8 cellular contexts compared by ENCODE assay signal in genomic region chr7:151082151-151083070, GRCh38. TPM values are rescaled to one million over a fixed set of nuclear protein-coding genes. Genes with fewer than 3 reads are reported as not detected.
DNase-seq lines count a peak whose midpoint lies in the region; ATAC-seq and TF ChIP-seq lines count a peak whose summit lies in the region.

No MANE protein-coding gene starts in this region.

- peak overlapping the region; percentile 99 for H3K27ac ChIP-seq in RWPE1
- peak overlapping the region; percentile 91 to 97 (median 94) for H3K27ac ChIP-seq in esophagus squamous epithelium
- H3K27ac ChIP-seq in trophoblast cell (ENCODE audit: low read depth, low read length), result peak overlapping the region; percentile 86

- H4K12ac ChIP-seq in trophoblast cell (ENCODE audit: low read depth, low read length), result peak overlapping the region; percentile 59

- POLR2A ChIA-PET in RWPE1 (lab: Yijun Ruan, JAX; ENCODE audit: low non-redundant PET), result no interaction called here

- H4K91ac ChIP-seq in trophoblast cell (ENCODE audit: low read depth, low read length), result peak overlapping the region; percentile 90

- peak overlapping the region; percentile 84 for H3K4me2 ChIP-seq in trophoblast cell (ENCODE audit: low read length)

- peak; percentile 53 for DNase-seq in ELF-1 (ENCODE audit: low read depth, low spot score)
- DNase-seq in RWPE1 (ENCODE audit: low spot score), result no peak
- no peak for DNase-seq in esophagus squamous epithelium (lab: John Stamatoyannopoulos, UW)
- no peak for DNase-seq in trophoblast cell
- DNase-seq in NCI-H2196 treated with DMSO at 0.1 percent for 48 hours (lab: John Stamatoyannopoulos, UW; ENCODE audit: unreplicated experiment), result no peak
- DNase-seq in NK-92 (lab: John Stamatoyannopoulos, UW; ENCODE audit: unreplicated experiment), result no peak
- no peak for DNase-seq in DMS153 treated with DMSO at 0.1 percent for 48 hours (lab: John Stamatoyannopoulos, UW; ENCODE audit: unreplicated experiment)

- peaks cover 33% of the 10 kb centered on the region for H3K79me1 ChIP-seq in trophoblast cell (ENCODE audit: low read length)

- H3K36me3 ChIP-seq in esophagus squamous epithelium (peaks cover 0 to 22% (median 0%) of the 10 kb centered on the region in 3 donors), trophoblast cell (ENCODE audit: control insufficient read depth in 1 of 2, insufficient read depth in 2 of 2, low read length in 2 of 2) (peaks cover 7 to 14% of the 10 kb centered on the region in 2 experiments)

- peaks cover 39 to 77% (median 46%) of the 10 kb centered on the region in 3 donors for H3K4me1 ChIP-seq in esophagus squamous epithelium
- peaks cover 37 to 40% of the 10 kb centered on the region in 2 experiments for H3K4me1 ChIP-seq in trophoblast cell (ENCODE audit: control insufficient read depth in 1 of 2, insufficient read depth in 2 of 2, low read length in 2 of 2)

- ATAC-seq in GM19452 (IDR thresholded peaks at IDR 0.05; ENCODE audit: unreplicated experiment), result no peak

- H2BK5ac ChIP-seq in trophoblast cell (ENCODE audit: low read depth, low read length, poor library complexity), result peak overlapping the region; percentile 86

- peak overlapping the region; percentile 16 for H2AK5ac ChIP-seq in trophoblast cell (ENCODE audit: low read length)

- H3K23ac ChIP-seq in trophoblast cell (ENCODE audit: low read length), result no peak overlapping the region

- H3K4me3 ChIP-seq in esophagus squamous epithelium (peak overlapping the region; percentile 62 to 95 (median 82)), trophoblast cell (ENCODE audit: low read depth, low read length) (peak overlapping the region; percentile 79)

- no peak for TF ChIP-seq CTCF in RWPE1 (conservative IDR thresholded peaks at IDR 0.05; ENCODE audit: low read depth)
- no peak for TF ChIP-seq CTCF in esophagus squamous epithelium (IDR thresholded peaks at IDR 0.05)

- 28 to 34% methylated on average over 20 to 24 of the region's 42 CpGs for WGBS in esophagus squamous epithelium, 2 donors
- no CpG with 5 or more reads among the region's 42 CpGs for WGBS in trophoblast cell (ENCODE audit: extremely low coverage, insufficient coverage, insufficient read length)

- peak overlapping the region; percentile 8 for H2AFZ ChIP-seq in trophoblast cell (ENCODE audit: insufficient read depth, low read length, poor library complexity)

- peak overlapping the region; percentile 69 for H3K14ac ChIP-seq in trophoblast cell (ENCODE audit: low read length)

- peak overlapping the region; percentile 82 for H3K9ac ChIP-seq in trophoblast cell (ENCODE audit: low read length)

- no peaks in the 10 kb centered on the region for H3K9me3 ChIP-seq in esophagus squamous epithelium
- no peaks in the 10 kb centered on the region for H3K9me3 ChIP-seq in trophoblast cell (ENCODE audit: insufficient read depth, low read depth, low read length)

- CTCF ChIA-PET in RWPE1 (lab: Yijun Ruan, JAX), result interaction anchor here (0.7 kb wide), 1 partner anchor 64 kb away, joined by 4 read pairs; no protein-coding TSS in a partner anchor

- H3K18ac ChIP-seq in trophoblast cell (ENCODE audit: low read length), result peak overlapping the region; percentile 2

- H2BK120ac ChIP-seq in trophoblast cell (ENCODE audit: insufficient read depth, low read length, poor library complexity), result peak overlapping the region; percentile 46

- no peaks in the 10 kb centered on the region for H3K27me3 ChIP-seq in esophagus squamous epithelium
- H3K27me3 ChIP-seq in trophoblast cell (ENCODE audit: insufficient read depth, low read length), result no peaks in the 10 kb centered on the region

- peak overlapping the region; percentile 80 for H3K4ac ChIP-seq in trophoblast cell (ENCODE audit: low read depth, low read length)

- peak overlapping the region; percentile 10 for H4K8ac ChIP-seq in trophoblast cell (ENCODE audit: low read depth, low read length)

- TF ChIP-seq POLR2A in esophagus squamous epithelium (IDR thresholded peaks at IDR 0.05), result no peak

- H3K79me2 ChIP-seq in trophoblast cell (ENCODE audit: control insufficient read depth, insufficient read depth, low read length, poor library complexity), result peaks cover 35% of the 10 kb centered on the region

- intact Hi-C loops in esophagus squamous epithelium (cut with DNase I), result no loop called here

- peak overlapping the region; percentile 29 for H2BK12ac ChIP-seq in trophoblast cell (ENCODE audit: low read length)

RNA-seq across cellular contexts. Expression of gene TMUB1, which starts 0.9 kb away (rescaled TPM):
- 10 to 100 TPM; 28.4 to 51.0 (median 35.2) TPM for total RNA-seq in esophagus squamous epithelium
- 82.7 and 85.1 TPM in 2 replicates for polyA plus RNA-seq in trophoblast cell (2013)

RNA-seq across cellular contexts. Expression of gene FASTK, which starts 1.8 kb away (rescaled TPM):
- 10 to 100 TPM; 43.0 to 83.6 (median 75.9) TPM for total RNA-seq in esophagus squamous epithelium
- polyA plus RNA-seq in trophoblast cell (2013), result 59.7 and 61.2 TPM in 2 replicates

RNA-seq across cellular contexts. Expression of gene AGAP3, which starts 3.9 kb away (rescaled TPM):
- 100 to 1,000 TPM in 1 of 4 donors, 10 to 100 TPM in 3; 68.6 to 100 (median 72.2) TPM for total RNA-seq in esophagus squamous epithelium
- polyA plus RNA-seq in trophoblast cell (2013), result 91.1 and 102 TPM in 2 replicates

RNA-seq across cellular contexts. Expression of gene SLC4A2, which starts 23.0 kb away (rescaled TPM):
- 10 to 100 TPM; 39.8 to 53.7 (median 45.0) TPM for total RNA-seq in esophagus squamous epithelium
- 225 and 252 TPM in 2 replicates for polyA plus RNA-seq in trophoblast cell (2013)

RNA-seq across cellular contexts. Expression of gene CDK5, which starts 24.7 kb away (rescaled TPM):
- total RNA-seq in esophagus squamous epithelium, result 10 to 100 TPM in 2 of 4 donors, 1 to 10 TPM in 2; 3.8 to 12.9 (median 8.6) TPM
- 22.3 and 22.9 TPM in 2 replicates for polyA plus RNA-seq in trophoblast cell (2013)
